ENCODE assay signal across 22 cellular contexts in genomic region chr4:53186714-53187358, GRCh38.
DNase-seq lines count a peak whose midpoint lies in the region; ATAC-seq and TF ChIP-seq lines count a peak whose summit lies in the region.
"Had no signal": no experiment of that assay in that cellular context is flagged by ENCODE, and none has a peak within 500 bp of the region (broad histone marks: within the 10 kb centered on the region; RNA-seq: fewer than 3 reads in every experiment).

No MANE protein-coding gene starts in this region.

- H3K27ac Mint-ChIP-seq in HFFc6 (peak overlapping the region; percentile 65), chondrocyte (ENCODE audit: unreplicated experiment) (peak overlapping the region; percentile 95), osteocyte (ENCODE audit: unreplicated experiment) (peak overlapping the region; percentile 69)
- H3K27ac Mint-ChIP-seq: activated CD4-positive, alpha-beta T cell treated with anti-CD3 and anti-CD28 coated beads, Interleukin-2, amount 10 ng/mL, durations not matched to agents 7 days and 5 days; activated CD8-positive, alpha-beta memory T cell treated with anti-CD3 and anti-CD28 coated beads, Interleukin-2, amount 10 ng/mL, durations not matched to agents 7 days and 5 days; CD8-positive, alpha-beta T cell had no signal

- H3K9me3 Mint-ChIP-seq in HFFc6 (no peaks in the 10 kb centered on the region), chondrocyte (ENCODE audit: low read depth) (no peaks in the 10 kb centered on the region), osteocyte (ENCODE audit: unreplicated experiment) (no peaks in the 10 kb centered on the region)
- H3K9me3 Mint-ChIP-seq: activated CD4-positive, alpha-beta T cell treated with anti-CD3 and anti-CD28 coated beads, Interleukin-2, amount 10 ng/mL, durations not matched to agents 7 days and 5 days; CD8-positive, alpha-beta T cell; central memory CD8-positive, alpha-beta T cell had no signal

- H3K4me1 Mint-ChIP-seq in HFFc6 (ENCODE audit: low read depth) (peaks cover 52% of the 10 kb centered on the region), chondrocyte (ENCODE audit: low read depth) (peaks cover 52% of the 10 kb centered on the region), osteocyte (ENCODE audit: unreplicated experiment) (peaks cover 46% of the 10 kb centered on the region)
- H3K4me1 Mint-ChIP-seq: activated CD4-positive, alpha-beta T cell treated with anti-CD3 and anti-CD28 coated beads, Interleukin-2, amount 10 ng/mL, durations not matched to agents 7 days and 5 days; activated CD8-positive, alpha-beta memory T cell treated with anti-CD3 and anti-CD28 coated beads, Interleukin-2, amount 10 ng/mL, durations not matched to agents 7 days and 5 days; central memory CD8-positive, alpha-beta T cell had no signal

- no peaks in the 10 kb centered on the region for H3K27me3 Mint-ChIP-seq in HFFc6 (ENCODE audit: insufficient read depth)
- H3K27me3 Mint-ChIP-seq in chondrocyte (ENCODE audit: low read depth), result no peaks in the 10 kb centered on the region
- H3K27me3 Mint-ChIP-seq in osteocyte (ENCODE audit: unreplicated experiment), result no peaks in the 10 kb centered on the region
- H3K27me3 Mint-ChIP-seq: activated CD4-positive, alpha-beta T cell treated with anti-CD3 and anti-CD28 coated beads, Interleukin-2, amount 10 ng/mL, durations not matched to agents 7 days and 5 days; activated CD8-positive, alpha-beta memory T cell treated with anti-CD3 and anti-CD28 coated beads, Interleukin-2, amount 10 ng/mL, durations not matched to agents 7 days and 5 days; central memory CD8-positive, alpha-beta T cell had no signal

- H3K36me3 Mint-ChIP-seq in HFFc6 (ENCODE audit: low read depth), result peaks cover 23% of the 10 kb centered on the region
- peaks cover 2% of the 10 kb centered on the region for H3K36me3 Mint-ChIP-seq in chondrocyte (ENCODE audit: low read depth)
- H3K36me3 Mint-ChIP-seq in osteocyte (ENCODE audit: unreplicated experiment), result no peaks in the 10 kb centered on the region

- DNase-seq in HFFc6 (no peak), NCI-H748 (lab: John Stamatoyannopoulos, UW; ENCODE audit: unreplicated experiment) (peak; percentile 52), chondrocyte (ENCODE audit: low spot score) (no peak), osteocyte (ENCODE audit: extremely low spot score, unreplicated experiment) (no peak)
- DNase-seq: activated CD4-positive, alpha-beta T cell treated with anti-CD3 and anti-CD28 coated beads, Interleukin-2, amount 10 ng/mL, durations not matched to agents 7 days and 5 days; activated CD8-positive, alpha-beta memory T cell treated with anti-CD3 and anti-CD28 coated beads, Interleukin-2, amount 10 ng/mL, durations not matched to agents 7 days and 5 days; activated naive CD4-positive, alpha-beta T cell treated with anti-CD3 and anti-CD28 coated beads, Interleukin-2, amount 50 U/mL, for 16 hours; AML-193; aorta; CD8-positive, alpha-beta T cell; foreskin keratinocyte; GF-D8; NCI-H1694 treated with DMSO at 0.1 percent for 48 hours; NCI-H345; stomach; T-helper 2 cell; transverse colon; WERI-Rb-1 had no signal

- TF ChIP-seq CTCF in HFFc6 (IDR thresholded peaks at IDR 0.05) (no peak), chondrocyte (IDR thresholded peaks at IDR 0.05) (no peak), osteocyte (IDR thresholded peaks at IDR 0.05) (no peak)

- H3K4me3 Mint-ChIP-seq in HFFc6 (peak overlapping the region; percentile 2; the same call in 1 of the 2 replicates), chondrocyte (ENCODE audit: unreplicated experiment) (no peak overlapping the region), osteocyte (ENCODE audit: unreplicated experiment) (no peak overlapping the region)
- H3K4me3 Mint-ChIP-seq: activated CD4-positive, alpha-beta T cell treated with anti-CD3 and anti-CD28 coated beads, Interleukin-2, amount 10 ng/mL, durations not matched to agents 7 days and 5 days; activated CD8-positive, alpha-beta memory T cell treated with anti-CD3 and anti-CD28 coated beads, Interleukin-2, amount 10 ng/mL, durations not matched to agents 7 days and 5 days; CD8-positive, alpha-beta T cell; central memory CD8-positive, alpha-beta T cell had no signal

- ATAC-seq in HG03521 (IDR thresholded peaks at IDR 0.05; ENCODE audit: unreplicated experiment), result no peak
- ATAC-seq in GM19351 (IDR thresholded peaks at IDR 0.05; ENCODE audit: unreplicated experiment), result no peak
- no peak for ATAC-seq in GM21825 (IDR thresholded peaks at IDR 0.05; ENCODE audit: unreplicated experiment)
- ATAC-seq: activated CD8-positive, alpha-beta memory T cell treated with anti-CD3 and anti-CD28 coated beads, Interleukin-2, amount 10 ng/mL, durations not matched to agents 7 days and 5 days; CD8-positive, alpha-beta T cell; foreskin keratinocyte had no signal
